In the genomic region with DNA sequence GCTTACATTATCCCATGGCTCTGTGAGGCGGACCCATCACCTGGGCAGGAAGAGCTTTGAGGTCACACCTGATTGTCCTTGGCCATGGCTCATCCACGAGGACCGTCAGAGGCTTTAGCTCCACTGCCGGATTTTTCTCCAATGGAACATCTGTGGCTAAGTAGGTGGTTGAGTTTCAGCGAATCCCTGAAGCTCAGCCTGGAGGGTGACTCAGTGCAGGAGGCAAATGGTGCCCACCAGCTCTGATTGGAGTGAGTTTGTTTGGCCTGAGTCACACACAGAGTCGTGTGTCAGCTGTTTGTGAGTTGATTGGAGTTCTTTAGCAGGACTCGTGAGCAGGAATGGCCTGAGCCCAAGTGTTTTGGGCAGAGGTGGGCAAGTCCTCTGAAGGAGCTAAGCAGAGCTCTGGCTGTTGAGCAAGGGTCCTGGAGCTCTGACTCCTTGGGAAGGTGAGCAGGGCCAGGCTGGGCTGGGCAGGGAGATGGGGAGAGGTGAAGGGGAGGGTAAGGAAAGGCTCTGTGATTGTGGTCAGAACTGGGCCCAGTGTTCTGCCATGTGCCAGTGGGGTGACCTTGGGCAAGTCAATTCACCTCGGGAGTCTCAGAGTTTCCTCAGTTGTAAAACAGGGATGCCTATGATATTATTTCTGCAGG, we compare ENCODE assay signal across 15 cellular contexts. TPM values are rescaled to one million over a fixed set of nuclear protein-coding genes. Genes with fewer than 3 reads are reported as not detected.
A peak's percentile ranks its signal among the peaks of the same experiment; 100 is the strongest.
DNase-seq lines count a peak whose midpoint lies in the region; ATAC-seq and TF ChIP-seq lines count a peak whose summit lies in the region.
"Had no signal": no experiment of that assay in that cellular context is flagged by ENCODE, and none has a peak within 500 bp of the region (broad histone marks: within the 10 kb centered on the region; RNA-seq: fewer than 3 reads in every experiment).

No MANE protein-coding gene starts in this region.

- H3K36me3 ChIP-seq in RWPE2 (ENCODE audit: low read depth) (no peaks in the 10 kb centered on the region), Peyer's patch (no peaks in the 10 kb centered on the region)

- DNase-seq in DMS53 (lab: John Stamatoyannopoulos, UW) (peak; percentile 63), DMS53 treated with DMSO at 0.1 percent for 48 hours (lab: John Stamatoyannopoulos, UW; ENCODE audit: unreplicated experiment) (no peak), RWPE2 (ENCODE audit: low spot score) (no peak), fibroblast of mammary gland (ENCODE audit: low read depth) (peak; percentile 69), stromal cell of bone marrow (ENCODE audit: low read depth) (peak; percentile 36), ecto neural progenitor cell (ENCODE audit: low spot score) (no peak), Peyer's patch (no peak)
- DNase-seq: 8988T; activated naive CD4-positive, alpha-beta T cell treated with Interleukin-2 at 50 U/mL for 16 hours; midbrain; NCI-H1105; NCI-H510A had no signal

- no peak for TF ChIP-seq POLR2A in Peyer's patch (IDR thresholded peaks at IDR 0.05)

- H3K27ac ChIP-seq in RWPE2 (ENCODE audit: poor library complexity, severe bottlenecking) (no peak overlapping the region), Peyer's patch (no peak overlapping the region)

- no peak for TF ChIP-seq CTCF in RWPE2 (IDR thresholded peaks at IDR 0.05; ENCODE audit: poor library complexity, severe bottlenecking)
- TF ChIP-seq CTCF in fibroblast of mammary gland (conservative IDR thresholded peaks at IDR 0.05; ENCODE audit: control insufficient read depth, insufficient read depth, low read depth, low read length), result no peak
- TF ChIP-seq CTCF in Peyer's patch (IDR thresholded peaks at IDR 0.05), result no peak

- H3K4me1 ChIP-seq in RWPE2 (ENCODE audit: insufficient read depth, poor library complexity, severe bottlenecking) (no peaks in the 10 kb centered on the region), Peyer's patch (peaks cover 0 to 11% (median 4%) of the 10 kb centered on the region in 4 donors)

- ATAC-seq in RWPE2 (ENCODE audit: low read depth) (peak; percentile 14; the same call in 1 of the 3 replicates), GM18858 (IDR thresholded peaks at IDR 0.05; ENCODE audit: unreplicated experiment) (no peak)

- H3K27me3 ChIP-seq in RWPE2 (ENCODE audit: insufficient read depth, poor library complexity, severe bottlenecking), result peaks cover 12% of the 10 kb centered on the region
- H3K27me3 ChIP-seq in Peyer's patch, result peaks cover 0 to 14% of the 10 kb centered on the region in 2 donors

- no peak overlapping the region for H3K4me3 ChIP-seq in RWPE2 (ENCODE audit: severe bottlenecking)
- H3K4me3 ChIP-seq in fibroblast of mammary gland (ENCODE audit: control insufficient read depth, low read depth, low read length), result no peak overlapping the region
- no peak overlapping the region for H3K4me3 ChIP-seq in Peyer's patch

- no peaks in the 10 kb centered on the region for H3K9me3 ChIP-seq in RWPE2 (ENCODE audit: severe bottlenecking)
- no peaks in the 10 kb centered on the region for H3K9me3 ChIP-seq in Peyer's patch

RNA-seq across cellular contexts. Expression of gene SLC6A17, which starts 2.0 kb away (rescaled TPM):
- under 1 TPM in 2 of 4 donors, not detected in 2; 0.13 to 0.28 TPM for total RNA-seq in Peyer's patch
- total RNA-seq: progenitor cell of endocrine pancreas had no signal

RNA-seq across cellular contexts. Expression of gene UBL4B, which starts 40.0 kb away (rescaled TPM):
- total RNA-seq in Peyer's patch, result not detected
- total RNA-seq: fibroblast of lung, progenitor cell of endocrine pancreas had no signal

RNA-seq across cellular contexts. Expression of gene KCNC4, which starts 57.9 kb away (rescaled TPM):
- total RNA-seq in Peyer's patch, result 10 to 100 TPM in 2 of 4 donors, 1 to 10 TPM in 2; 6.1 to 18.0 (median 10.4) TPM

Comparison
In these comparisons a context has a peak if more than half of its experiments do, and no peak if none do; other contexts are left out.
1. DNase-seq: peak in DMS53 (single experiment), fibroblast of mammary gland (single experiment) and stromal cell of bone marrow (single experiment); none in DMS53 treated with DMSO at 0.1 percent for 48 hours (single experiment), RWPE2 (single experiment), ecto neural progenitor cell (single experiment) and Peyer's patch (0 of 3).